30 cellular contexts compared by ENCODE assay signal in genomic region chr6:11865926-11866325, GRCh38.
DNase-seq lines count a peak whose midpoint lies in the region; ATAC-seq, FAIRE-seq and TF ChIP-seq lines count a peak whose summit lies in the region.
"Had no signal": no experiment of that assay in that cellular context is flagged by ENCODE, and none has a peak within 500 bp of the region (broad histone marks: within the 10 kb centered on the region; RNA-seq: fewer than 3 reads in every experiment).

No MANE protein-coding gene starts in this region.

- intact Hi-C loops in PC-3 (cut with micrococcal nuclease): no loop called here
- intact Hi-C loops in activated CD4-positive, alpha-beta T cell treated with anti-CD3 and anti-CD28 coated beads for 36 hours (cut with DNase I, micrococcal nuclease): no loop called here

- H3K36me3 ChIP-seq in PC-3 (ENCODE audit: low read depth, low read length): no peaks in the 10 kb centered on the region
- H3K36me3 ChIP-seq: lower lobe of right lung, neural progenitor cell, prostate gland, vagina had no signal

- no peak overlapping the region for H3K4me3 Mint-ChIP-seq in activated CD4-positive, alpha-beta T cell treated with anti-CD3 and anti-CD28 coated beads for 36 hours
- H3K4me3 Mint-ChIP-seq: activated naive CD4-positive, alpha-beta T cell treated with anti-CD3 and anti-CD28 coated beads for 36 hours; activated T-cell treated with anti-CD3 and anti-CD28 coated beads, Interleukin-2, amount 50 U/mL, for 72 hours; CD8-positive, alpha-beta T cell; GM23338; neural progenitor cell; stimulated activated naive B cell treated with anti-CD40 and anti-IgM and Interleukin-4, amounts not matched to agents 10 μg/mL and 1 μg/mL and 100 μg/mL, for 72 hours had no signal

- peak; percentile 98 for FAIRE-seq in H54 (lab: Jason Lieb, UNC)
- FAIRE-seq: frontal cortex, GM12878, islet of Langerhans had no signal

- H3K4me1 Mint-ChIP-seq in activated CD4-positive, alpha-beta T cell treated with anti-CD3 and anti-CD28 coated beads for 36 hours: no peaks in the 10 kb centered on the region
- H3K4me1 Mint-ChIP-seq: neural progenitor cell had no signal

- H3K9ac ChIP-seq in PC-3 (ENCODE audit: low read length): no peak overlapping the region
- H3K9ac ChIP-seq: neural progenitor cell had no signal

- peaks cover 6% of the 10 kb centered on the region for H3K9me3 Mint-ChIP-seq in activated CD4-positive, alpha-beta T cell treated with anti-CD3 and anti-CD28 coated beads for 36 hours (ENCODE audit: low read depth)

- no peaks in the 10 kb centered on the region for H3K27me3 ChIP-seq in PC-3 (ENCODE audit: low read length)
- H3K27me3 ChIP-seq: neural progenitor cell, testis, vagina had no signal

- no peak overlapping the region for H3K27ac ChIP-seq in PC-3 (ENCODE audit: low read length)
- H3K27ac ChIP-seq: lower lobe of right lung, neural progenitor cell, prostate gland, testis, vagina had no signal

- TF ChIP-seq CTCF in PC-3 (conservative IDR thresholded peaks at IDR 0.05; ENCODE audit: low read depth, low read length): no peak
- no peak for TF ChIP-seq CTCF in choroid plexus epithelial cell (conservative IDR thresholded peaks at IDR 0.05; ENCODE audit: low read depth, low read length)

- no peaks in the 10 kb centered on the region for H3K36me3 Mint-ChIP-seq in activated CD4-positive, alpha-beta T cell treated with anti-CD3 and anti-CD28 coated beads for 36 hours (ENCODE audit: low read depth)
- H3K36me3 Mint-ChIP-seq: CD8-positive, alpha-beta T cell; neural progenitor cell; stimulated activated naive B cell treated with anti-CD40 and anti-IgM and Interleukin-4, amounts not matched to agents 10 μg/mL and 1 μg/mL and 100 μg/mL, for 72 hours had no signal

- H3K4me1 ChIP-seq in PC-3 (ENCODE audit: insufficient read depth, low read length): peaks cover 17% of the 10 kb centered on the region
- H3K4me1 ChIP-seq: neural progenitor cell, prostate gland, testis had no signal

- H3K27me3 Mint-ChIP-seq in activated CD4-positive, alpha-beta T cell treated with anti-CD3 and anti-CD28 coated beads for 36 hours: no peaks in the 10 kb centered on the region

- ATAC-seq in PC-3 (peak; percentile 92), GM21381 (IDR thresholded peaks at IDR 0.05; ENCODE audit: unreplicated experiment) (no peak)
- ATAC-seq in activated CD4-positive, alpha-beta T cell treated with anti-CD3 and anti-CD28 coated beads for 36 hours: no peak
- ATAC-seq: activated T-cell treated with anti-CD3 and anti-CD28 coated beads, Interleukin-2, amount 50 U/mL, for 72 hours; CD8-positive, alpha-beta T cell; GM12878; GM23338; lower lobe of right lung; Right ventricle myocardium inferior; stimulated activated naive B cell treated with anti-CD40 and anti-IgM and Interleukin-4, amounts not matched to agents 10 μg/mL and 1 μg/mL and 100 μg/mL, for 72 hours had no signal

- H3K9me2 ChIP-seq in PC-3 (replicated peaks; ENCODE audit: low read length): no peaks in the 10 kb centered on the region

- H3K4me3 ChIP-seq in PC-3 (ENCODE audit: low read length) (no peak overlapping the region), choroid plexus epithelial cell (ENCODE audit: low read depth, low read length) (no peak overlapping the region)
- H3K4me3 ChIP-seq: GM12878, GM23338, lower lobe of right lung, neural progenitor cell, prostate gland, testis, vagina had no signal

- H3F3A ChIP-seq in PC-3 (ENCODE audit: low read length, unreplicated experiment): no peaks in the 10 kb centered on the region

- H2AFZ ChIP-seq in PC-3 (ENCODE audit: low read length): no peak overlapping the region
- H2AFZ ChIP-seq: GM23338, neural progenitor cell had no signal

- POLR2A ChIA-PET in PC-3 (lab: Charles Lee; ENCODE audit: unreplicated experiment): no interaction called here
- POLR2A ChIA-PET in activated CD4-positive, alpha-beta T cell treated with anti-CD3 and anti-CD28 coated beads for 36 hours (lab: Charles Lee): no interaction called here

- no TSS peak for BruUV-seq in PC-3 (replicated peaks; lab: Mats Ljungman, UMichigan)

- no peak overlapping the region for H3K4me2 ChIP-seq in PC-3 (ENCODE audit: low read length)
- H3K4me2 ChIP-seq: GM23338, neural progenitor cell had no signal

- H3K79me2 ChIP-seq in PC-3 (ENCODE audit: low read length): no peaks in the 10 kb centered on the region

- no peaks in the 10 kb centered on the region for H4K20me1 ChIP-seq in PC-3 (ENCODE audit: low read length)

- no peaks in the 10 kb centered on the region for H3K9me3 ChIP-seq in PC-3 (ENCODE audit: low read length)
- H3K9me3 ChIP-seq: lower lobe of right lung, prostate gland, testis, vagina had no signal

- CTCF ChIA-PET in PC-3 (lab: Charles Lee): no interaction called here
- CTCF ChIA-PET in activated CD4-positive, alpha-beta T cell treated with anti-CD3 and anti-CD28 coated beads for 36 hours (lab: Charles Lee): no interaction called here

- no peak overlapping the region for H3K27ac Mint-ChIP-seq in activated CD4-positive, alpha-beta T cell treated with anti-CD3 and anti-CD28 coated beads for 36 hours
- H3K27ac Mint-ChIP-seq: activated naive CD4-positive, alpha-beta T cell treated with anti-CD3 and anti-CD28 coated beads for 36 hours; activated T-cell treated with anti-CD3 and anti-CD28 coated beads, Interleukin-2, amount 50 U/mL, for 72 hours; CD8-positive, alpha-beta T cell; GM23338; neural progenitor cell; stimulated activated naive B cell treated with anti-CD40 and anti-IgM and Interleukin-4, amounts not matched to agents 10 μg/mL and 1 μg/mL and 100 μg/mL, for 72 hours had no signal

- no peak for TF ChIP-seq POLR2A in H54 (IDR thresholded peaks at IDR 0.05; ENCODE audit: low read depth, low read length)

- DNase-seq in H54 (ENCODE audit: insufficient read length, low spot score): peak; percentile 24
- DNase-seq in PC-3: peak; percentile 74
- DNase-seq in choroid plexus epithelial cell (ENCODE audit: low read depth): peak; percentile 7
- peak; percentile 67 for DNase-seq in renal cortical epithelial cell (ENCODE audit: low read depth)
- no peak for DNase-seq in NCI-H748 (lab: John Stamatoyannopoulos, UW; ENCODE audit: unreplicated experiment)
- no peak for DNase-seq in activated CD4-positive, alpha-beta T cell treated with anti-CD3 and anti-CD28 coated beads for 36 hours
- DNase-seq: activated CD4-positive, alpha-beta T cell treated with anti-CD3 and anti-CD28 coated beads for 1 hour; activated naive CD4-positive, alpha-beta T cell treated with anti-CD3 and anti-CD28 coated beads for 36 hours; activated T-cell treated with anti-CD3 and anti-CD28 coated beads, Interleukin-2, amount 50 U/mL, for 72 hours; amygdala; CD8-positive, alpha-beta T cell; central memory CD4-positive, alpha-beta T cell; DMS53; KG1; lower lobe of right lung; NCI-H187 treated with DMSO at 0.1 percent for 48 hours; NCI-H69; stimulated activated CD4-positive, alpha-beta T cell treated with anti-CD3 and anti-CD28 coated beads, Interleukin-1b, Interleukin-23, amount 100 ng/mL, for 48 hours; stimulated activated naive B cell treated with anti-CD40 and anti-IgM and Interleukin-4, amounts not matched to agents 10 μg/mL and 1 μg/mL and 100 μg/mL, for 72 hours; SW 1271; testis had no signal

Comparison
In these comparisons a context has a peak if more than half of its experiments do, and no peak if none do; other contexts are left out.
1. DNase-seq: peak in H54 (single experiment), PC-3 (single experiment), choroid plexus epithelial cell (single experiment) and renal cortical epithelial cell (single experiment); none in NCI-H748 (single experiment) and activated CD4-positive, alpha-beta T cell treated with anti-CD3 and anti-CD28 coated beads for 36 hours (single experiment).